8 cellular contexts compared by ENCODE assay signal in the genomic region with DNA sequence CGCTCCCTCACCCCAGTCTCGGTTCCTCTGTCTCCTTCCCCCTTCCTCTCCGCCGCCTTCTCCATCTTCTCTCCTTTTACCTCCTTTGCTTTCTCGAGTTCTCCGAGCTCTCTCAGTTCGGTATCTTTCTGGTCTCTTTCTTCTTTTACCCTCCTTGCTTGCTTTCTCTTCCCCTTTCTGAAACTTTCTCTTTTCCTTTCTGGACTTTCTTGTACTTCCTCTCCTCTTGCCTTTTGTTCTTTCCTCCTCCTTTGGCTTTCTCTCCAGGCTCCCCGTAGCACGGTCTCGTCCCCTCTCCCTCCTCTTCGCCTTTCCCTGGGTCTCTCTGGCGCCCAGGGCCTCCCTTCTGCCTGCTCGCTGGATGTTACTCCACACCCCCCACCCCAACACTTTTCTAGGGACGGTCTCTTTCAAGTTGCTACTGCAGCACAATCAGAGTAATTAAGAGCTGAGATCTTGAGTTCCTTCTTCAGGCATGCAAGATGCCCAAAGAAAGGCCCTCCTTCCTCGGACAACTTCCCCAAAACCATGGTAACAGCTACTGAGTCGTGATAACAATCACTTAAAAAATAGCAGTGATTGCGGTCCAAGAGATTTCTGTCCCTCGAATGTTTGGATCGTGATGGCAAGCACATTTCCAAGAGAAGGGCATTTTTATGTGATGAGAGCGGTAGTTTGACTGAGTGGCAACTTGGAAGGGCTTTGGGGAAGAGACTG. TPM values are rescaled to one million over a fixed set of nuclear protein-coding genes. Genes with fewer than 3 reads are reported as not detected.
DNase-seq lines count a peak whose midpoint lies in the region; ATAC-seq lines count a peak whose summit lies in the region.

No MANE protein-coding gene starts in this region.

- H3K4me1 Mint-ChIP-seq in activated CD4-positive, alpha-beta T cell treated with anti-CD3 and anti-CD28 coated beads, Interleukin-2, amount 10 ng/mL, durations not matched to agents 24 days and 14 days: peaks cover 4% of the 10 kb centered on the region
- H3K4me1 Mint-ChIP-seq in activated naive CD8-positive, alpha-beta T cell treated with anti-CD3 and anti-CD28 coated beads for 36 hours: peaks cover 13% of the 10 kb centered on the region

- WGBS in thymus: 5% methylated on average over 20 of the region's 20 CpGs

- no peak for ATAC-seq in HG02798 (IDR thresholded peaks at IDR 0.05; ENCODE audit: poor library complexity, unreplicated experiment)
- no peak for ATAC-seq in GM21528 (IDR thresholded peaks at IDR 0.05; ENCODE audit: low FRiP score, unreplicated experiment)

- no peak overlapping the region for H3K27ac Mint-ChIP-seq in activated CD4-positive, alpha-beta T cell treated with anti-CD3 and anti-CD28 coated beads, Interleukin-2, amount 10 ng/mL, durations not matched to agents 24 days and 14 days
- H3K27ac Mint-ChIP-seq in activated naive CD8-positive, alpha-beta T cell treated with anti-CD3 and anti-CD28 coated beads for 36 hours: no peak overlapping the region

- H3K27me3 ChIP-seq in thymus (ENCODE audit: control insufficient read depth, insufficient read depth): peaks cover 56% of the 10 kb centered on the region

- H3K36me3 ChIP-seq in thymus (ENCODE audit: control insufficient read depth, insufficient read depth): no peaks in the 10 kb centered on the region

- no peaks in the 10 kb centered on the region for H3K36me3 Mint-ChIP-seq in activated CD4-positive, alpha-beta T cell treated with anti-CD3 and anti-CD28 coated beads, Interleukin-2, amount 10 ng/mL, durations not matched to agents 24 days and 14 days (ENCODE audit: low read depth)
- peaks cover 5% of the 10 kb centered on the region for H3K36me3 Mint-ChIP-seq in activated naive CD8-positive, alpha-beta T cell treated with anti-CD3 and anti-CD28 coated beads for 36 hours

- peak overlapping the region; percentile 49 for H3K4me3 Mint-ChIP-seq in activated CD4-positive, alpha-beta T cell treated with anti-CD3 and anti-CD28 coated beads, Interleukin-2, amount 10 ng/mL, durations not matched to agents 24 days and 14 days
- H3K4me3 Mint-ChIP-seq in activated naive CD8-positive, alpha-beta T cell treated with anti-CD3 and anti-CD28 coated beads for 36 hours: peak overlapping the region; percentile 51

- intact Hi-C loops in activated CD4-positive, alpha-beta T cell treated with anti-CD3 and anti-CD28 coated beads, Interleukin-2, amount 10 ng/mL, durations not matched to agents 24 days and 14 days (cut with micrococcal nuclease): no loop called here

- no peaks in the 10 kb centered on the region for H3K9me3 ChIP-seq in thymus (ENCODE audit: control insufficient read depth)

- no peaks in the 10 kb centered on the region for H3K4me1 ChIP-seq in thymus (ENCODE audit: control insufficient read depth, insufficient read depth, low read length)

- peak overlapping the region; percentile 8 for H3K4me3 ChIP-seq in thymus (ENCODE audit: low read length)

- no peak for DNase-seq in activated CD4-positive, alpha-beta T cell treated with anti-CD3 and anti-CD28 coated beads, Interleukin-2, amount 10 ng/mL, durations not matched to agents 24 days and 14 days
- DNase-seq in activated CD4-positive, alpha-beta T cell treated with anti-CD3 and anti-CD28 coated beads, Interleukin-2, amount 50 U/mL, for 1 hour: no peak
- DNase-seq in activated naive CD8-positive, alpha-beta T cell treated with anti-CD3 and anti-CD28 coated beads for 36 hours: no peak
- DNase-seq in iris pigment epithelial cell (ENCODE audit: low read depth) (peak; percentile 18), H4 (ENCODE audit: low spot score) (no peak)

- no peaks in the 10 kb centered on the region for H3K9me3 Mint-ChIP-seq in activated CD4-positive, alpha-beta T cell treated with anti-CD3 and anti-CD28 coated beads, Interleukin-2, amount 10 ng/mL, durations not matched to agents 24 days and 14 days
- peaks cover 4% of the 10 kb centered on the region for H3K9me3 Mint-ChIP-seq in activated naive CD8-positive, alpha-beta T cell treated with anti-CD3 and anti-CD28 coated beads for 36 hours

- H3K27ac ChIP-seq in thymus (ENCODE audit: low read depth): no peak overlapping the region

- peaks cover 62% of the 10 kb centered on the region for H3K27me3 Mint-ChIP-seq in activated CD4-positive, alpha-beta T cell treated with anti-CD3 and anti-CD28 coated beads, Interleukin-2, amount 10 ng/mL, durations not matched to agents 24 days and 14 days
- H3K27me3 Mint-ChIP-seq in activated naive CD8-positive, alpha-beta T cell treated with anti-CD3 and anti-CD28 coated beads for 36 hours: peaks cover 73% of the 10 kb centered on the region

RNA-seq across cellular contexts. Expression of a gene that starts 0.5 kb away (rescaled TPM):
- total RNA-seq in activated CD4-positive, alpha-beta T cell treated with anti-CD3 and anti-CD28 coated beads, Interleukin-2, amount 10 ng/mL, durations not matched to agents 24 days and 14 days: not detected in 2 replicates
- not detected for total RNA-seq in activated naive CD8-positive, alpha-beta T cell treated with anti-CD3 and anti-CD28 coated beads for 36 hours
- polyA plus RNA-seq in thymus: 1.0 TPM
- total RNA-seq in H4 (2014; rRNA removed; shearing (Covaris generic)): 0.31 and 0.82 TPM in 2 replicates
